Comparison of ENCODE assay signal across 8 cellular contexts in genomic region chr7:44921607-44922350, GRCh38. TPM values are rescaled to one million over a fixed set of nuclear protein-coding genes. Genes with fewer than 3 reads are reported as not detected.
DNase-seq lines count a peak whose midpoint lies in the region; ATAC-seq and TF ChIP-seq lines count a peak whose summit lies in the region.

No MANE protein-coding gene starts in this region.

- no peak overlapping the region for H3K9ac ChIP-seq in Loucy (ENCODE audit: low read depth, low read length, poor library complexity, severe bottlenecking)

- peak; percentile 34 for DNase-seq in Caki2 (ENCODE audit: low read depth)
- DNase-seq in SHP77 treated with DMSO at 0.1 percent for 48 hours (lab: John Stamatoyannopoulos, UW): peak; percentile 71
- DNase-seq in activated effector memory CD4-positive, alpha-beta T cell treated with Interleukin-2 at 50 U/mL for 16 hours: peak; percentile 81
- peak; percentile 56 to 85 for DNase-seq in foreskin fibroblast
- DNase-seq in occipital lobe (lab: John Stamatoyannopoulos, UW): peak; percentile 53
- DNase-seq in superior temporal gyrus (ENCODE audit: extremely low spot score): peak; percentile 92

- H3K79me2 ChIP-seq in Loucy (ENCODE audit: insufficient read depth, low read length): no peaks in the 10 kb centered on the region

- no peaks in the 10 kb centered on the region for H3K4me1 ChIP-seq in Loucy (ENCODE audit: insufficient read depth, low read length, poor library complexity, severe bottlenecking)

- TF ChIP-seq CTCF in Loucy (conservative IDR thresholded peaks at IDR 0.05; ENCODE audit: low read length) (peak; percentile 92), foreskin fibroblast (IDR thresholded peaks at IDR 0.05; ENCODE audit: low read depth, low read length) (peak; percentile 74)

- H3F3A ChIP-seq in Loucy (ENCODE audit: low read depth): no peaks in the 10 kb centered on the region

- H3K9me2 ChIP-seq in Loucy (replicated peaks; ENCODE audit: low read depth, low read length): no peaks in the 10 kb centered on the region

- no peaks in the 10 kb centered on the region for H3K9me3 ChIP-seq in Loucy (ENCODE audit: insufficient read depth, low read depth, low read length)

- H3K4me3 ChIP-seq in Loucy (ENCODE audit: low read length, poor library complexity, severe bottlenecking): no peak overlapping the region
- no peak overlapping the region for H3K4me3 ChIP-seq in foreskin fibroblast (ENCODE audit: low read depth in 1 of 2, low read length in 2 of 2)

- H2AFZ ChIP-seq in Loucy (ENCODE audit: low read length): peak overlapping the region; percentile 77

- no peaks in the 10 kb centered on the region for H3K36me3 ChIP-seq in Loucy (ENCODE audit: insufficient read depth, low read length)

- in situ Hi-C loops in Caki2 (cut with HindIII; ENCODE audit: low pct_unique_long_range_greater_than_20kb, low sequenced_read_pairs): no loop called here

- H3K4me2 ChIP-seq in Loucy (ENCODE audit: low read depth, low read length, poor library complexity, severe bottlenecking): no peak overlapping the region

- no peaks in the 10 kb centered on the region for H3K27me3 ChIP-seq in Loucy (ENCODE audit: insufficient read depth, low read length, poor library complexity, severe bottlenecking)

- no peaks in the 10 kb centered on the region for H4K20me1 ChIP-seq in Loucy (ENCODE audit: insufficient read depth, low read length, poor library complexity, severe bottlenecking)

- ATAC-seq in GM21576 (IDR thresholded peaks at IDR 0.05; ENCODE audit: unreplicated experiment): peak; percentile 78

RNA-seq across cellular contexts. Expression of gene PURB, which starts 36.4 kb away (rescaled TPM):
- total RNA-seq in Caki2 (2014; rRNA removed; shearing (Covaris generic); ENCODE audit: low replicate concordance): 11.6 and 15.9 TPM in 2 replicates
- 44.3 TPM for total RNA-seq in occipital lobe

RNA-seq across cellular contexts. Expression of gene MYO1G, which starts 57.0 kb away (rescaled TPM):
- total RNA-seq in Caki2 (2014; rRNA removed; shearing (Covaris generic); ENCODE audit: low replicate concordance): not detected in 2 replicates
- 0.47 TPM for total RNA-seq in occipital lobe

Comparison
In these comparisons a context has a peak if more than half of its experiments do, and no peak if none do; other contexts are left out.
1. DNase-seq: peak in every context shown above with its lines; median percentile 92 in superior temporal gyrus; 81 in activated effector memory CD4-positive, alpha-beta T cell treated with Interleukin-2 at 50 U/mL for 16 hours; 71 in SHP77 treated with DMSO at 0.1 percent for 48 hours; 70 in foreskin fibroblast; 53 in occipital lobe; 34 in Caki2.